30 cellular contexts compared by ENCODE assay signal in the genomic region with DNA sequence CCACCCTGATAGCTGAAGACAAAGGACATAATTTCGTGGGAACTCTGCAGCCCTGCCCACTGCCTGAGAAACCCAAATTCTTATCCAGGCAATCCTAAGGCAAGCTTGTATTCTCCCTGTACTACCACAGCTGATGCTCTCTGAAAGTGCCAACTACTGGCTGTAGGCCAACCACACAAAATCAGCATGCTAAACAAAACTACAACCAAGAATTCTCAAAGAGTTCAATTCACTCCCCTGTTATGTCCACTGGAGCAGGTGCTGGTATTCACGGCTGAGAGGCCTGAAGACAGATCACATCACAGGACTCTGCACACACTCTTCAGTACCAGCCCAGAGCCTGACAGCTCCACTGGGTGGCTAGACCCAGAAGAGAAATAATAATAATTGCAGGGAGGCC.
"Had no signal": no experiment of that assay in that cellular context is flagged by ENCODE, and none has a peak within 500 bp of the region (broad histone marks: within the 10 kb centered on the region; RNA-seq: fewer than 3 reads in every experiment).

No MANE protein-coding gene starts in this region.

- H3K4me3 ChIP-seq: Peyer's patch, SK-N-MC had no signal

- H3K4me1 ChIP-seq: Peyer's patch had no signal

- H3K27me3 ChIP-seq: Peyer's patch had no signal

- H3K27ac ChIP-seq: Peyer's patch, SK-N-MC had no signal

- H3K9me3 ChIP-seq: Peyer's patch had no signal

- ATAC-seq: PC-3, SK-N-SH treated with all-trans-retinoic acid at 6 μM for 48 hours, T-cell had no signal

- DNase-seq: Kasumi-1, KG1, MM.1S, MV-4-11, NCI-H1092, NCI-H1105, NCI-H1417 treated with DMSO at 0.1 percent for 48 hours, NCI-H1436 treated with DMSO at 0.1 percent for 48 hours, NCI-H1694 treated with DMSO at 0.1 percent for 48 hours, NCI-H187 treated with DMSO at 0.1 percent for 48 hours, NCI-H2029, NCI-H2081, NCI-H2171 treated with DMSO at 0.1 percent for 48 hours, NCI-H226, NCI-H446 treated with DMSO at 0.1 percent for 48 hours, NCI-H510A, NCI-H524, NCI-H526, NCI-H69, NCI-H748 treated with DMSO at 0.1 percent for 48 hours, NCI-H82, OCI-M1, PC-3, Peyer's patch, Right ventricle myocardium superior, RPMI8226, SHP77 treated with DMSO at 0.1 percent for 48 hours, T-cell had no signal

- H3K36me3 ChIP-seq: Peyer's patch had no signal
